In genomic region chr19:44596428-44597130, GRCh38 we compare ENCODE assay signal across 1 cellular context.
TF ChIP-seq lines count a peak whose summit lies in the region.

No MANE protein-coding gene starts in this region.

TF ChIP-seq in HepG2, 621 proteins besides CTCF, POLR2A, EP300 and RAD21 (continued from another document and continues in another):
- TF ChIP-seq PATZ1 (CRISPR knock-in tag; IDR thresholded peaks at IDR 0.05), result peak; percentile 66; the same call in 1 of the 2 replicates
- TF ChIP-seq TIGD3 (CRISPR knock-in tag; IDR thresholded peaks at IDR 0.05; ENCODE audit: borderline replicate concordance), result no peak
- no peak for TF ChIP-seq FOXP1 (IDR thresholded peaks at IDR 0.05)
- TF ChIP-seq FOXP1 (CRISPR knock-in tag; IDR thresholded peaks at IDR 0.05), result peak; percentile 68; the same call in 1 of the 2 replicates
- 0 out of 2 replicates have a peak, but pooled peaks have one; percentile 49 for TF ChIP-seq JUNB (CRISPR knock-in tag; IDR thresholded peaks at IDR 0.05; ENCODE audit: borderline replicate concordance)
- no peak for TF ChIP-seq NRL (CRISPR knock-in tag; IDR thresholded peaks at IDR 0.05; ENCODE audit: borderline replicate concordance)
- TF ChIP-seq ZHX2 (IDR thresholded peaks at IDR 0.05; ENCODE audit: low read depth), result no peak
- no peak for TF ChIP-seq ZHX2 (CRISPR knock-in tag; IDR thresholded peaks at IDR 0.05; ENCODE audit: borderline replicate concordance)
- no peak for TF ChIP-seq NR1H2 (CRISPR knock-in tag; IDR thresholded peaks at IDR 0.05; ENCODE audit: borderline replicate concordance, low read depth)
- TF ChIP-seq RXRA (CRISPR knock-in tag; IDR thresholded peaks at IDR 0.05), result no peak; the same call in 1 of the 2 replicates
- TF ChIP-seq EED (CRISPR knock-in tag; IDR thresholded peaks at IDR 0.05), result no peak
- 0 out of 2 replicates have a peak, but pooled peaks have one; percentile 34 for TF ChIP-seq RXRB (CRISPR knock-in tag; IDR thresholded peaks at IDR 0.05; ENCODE audit: borderline replicate concordance)
- no peak for TF ChIP-seq ZBTB49 (CRISPR knock-in tag; IDR thresholded peaks at IDR 0.05; ENCODE audit: borderline replicate concordance)
- no peak for TF ChIP-seq ZBTB44 (CRISPR knock-in tag; IDR thresholded peaks at IDR 0.05)
- TF ChIP-seq CBX1 (IDR thresholded peaks at IDR 0.05; ENCODE audit: low read depth), result no peak
- TF ChIP-seq HOXA9 (CRISPR knock-in tag; IDR thresholded peaks at IDR 0.05; ENCODE audit: borderline replicate concordance), result no peak
- TF ChIP-seq SAP130 (CRISPR knock-in tag; IDR thresholded peaks at IDR 0.05; ENCODE audit: low read depth), result peak; percentile 47; the same call in 1 of the 2 replicates
- TF ChIP-seq ZNF234 (CRISPR knock-in tag; conservative IDR thresholded peaks at IDR 0.05), result no peak
- no peak for TF ChIP-seq HINFP (CRISPR knock-in tag; IDR thresholded peaks at IDR 0.05; ENCODE audit: low read depth)
- no peak for TF ChIP-seq TOE1 (CRISPR knock-in tag; IDR thresholded peaks at IDR 0.05)
- TF ChIP-seq ZBTB46 (CRISPR knock-in tag; IDR thresholded peaks at IDR 0.05; ENCODE audit: borderline replicate concordance), result no peak
- no peak for TF ChIP-seq RFXAP (CRISPR knock-in tag; IDR thresholded peaks at IDR 0.05; ENCODE audit: borderline replicate concordance)
- TF ChIP-seq DDIT3 (CRISPR knock-in tag; IDR thresholded peaks at IDR 0.05), result no peak
- TF ChIP-seq PRMT3 (CRISPR knock-in tag; IDR thresholded peaks at IDR 0.05; ENCODE audit: borderline replicate concordance, low read depth), result no peak
- TF ChIP-seq SP5 (CRISPR knock-in tag; IDR thresholded peaks at IDR 0.05; ENCODE audit: borderline replicate concordance, low read depth), result peak; percentile 89
- TF ChIP-seq ZNF17 (CRISPR knock-in tag; IDR thresholded peaks at IDR 0.05), result no peak
- no peak for TF ChIP-seq EHMT2 (IDR thresholded peaks at IDR 0.05; ENCODE audit: borderline replicate concordance, low read depth, low read length)
- TF ChIP-seq CC2D1A (CRISPR knock-in tag; IDR thresholded peaks at IDR 0.05), result no peak
- TF ChIP-seq ATF2 (CRISPR knock-in tag; IDR thresholded peaks at IDR 0.05), result no peak
- no peak for TF ChIP-seq GTF2F1 (IDR thresholded peaks at IDR 0.05; ENCODE audit: low read length)
- TF ChIP-seq ZNF24 (IDR thresholded peaks at IDR 0.05), result peak; percentile 53; the same call in 1 of the 2 replicates
- TF ChIP-seq ARID4A (CRISPR knock-in tag; IDR thresholded peaks at IDR 0.05; ENCODE audit: borderline replicate concordance), result peak; percentile 48; the same call in 1 of the 2 replicates
- peak; percentile 42; the same call in 1 of the 2 replicates for TF ChIP-seq MTA1 (CRISPR knock-in tag; IDR thresholded peaks at IDR 0.05; ENCODE audit: borderline replicate concordance)
- peak; percentile 41; the same call in 1 of the 2 replicates for TF ChIP-seq FOXA3 (CRISPR knock-in tag; IDR thresholded peaks at IDR 0.05)
